ENCODE assay signal across 20 cellular contexts in genomic region chr2:2574401-2575184, GRCh38.
A peak's percentile ranks its signal among the peaks of the same experiment; 100 is the strongest.
DNase-seq lines count a peak whose midpoint lies in the region; ATAC-seq and TF ChIP-seq lines count a peak whose summit lies in the region.
"Had no signal": no experiment of that assay in that cellular context is flagged by ENCODE, and none has a peak within 500 bp of the region (broad histone marks: within the 10 kb centered on the region; RNA-seq: fewer than 3 reads in every experiment).

No MANE protein-coding gene starts in this region.

- no peak overlapping the region for H3K18ac ChIP-seq in mesendoderm (ENCODE audit: low read length)

- H3K56ac ChIP-seq in mesendoderm (ENCODE audit: low read length): no peak overlapping the region

- H3K79me1 ChIP-seq in mesendoderm (ENCODE audit: low read length): no peaks in the 10 kb centered on the region

- H3K36me3 Mint-ChIP-seq in activated T-cell treated with anti-CD3 and anti-CD28 coated beads, Interleukin-2, amount 50 U/mL, for 24 hours (ENCODE audit: low read depth): no peaks in the 10 kb centered on the region
- no peaks in the 10 kb centered on the region for H3K36me3 Mint-ChIP-seq in activated T-cell treated with anti-CD3 and anti-CD28 coated beads, Interleukin-2, amount 50 U/mL, for 72 hours (ENCODE audit: insufficient read depth in 2 of 2)
- no peaks in the 10 kb centered on the region for H3K36me3 Mint-ChIP-seq in T-helper 2 cell treated with Interferon-gamma antibody and Interleukin-4, amounts not matched to agents 5 μg/mL and 100 μg/mL, for 36 hours (ENCODE audit: low read depth)
- H3K36me3 Mint-ChIP-seq: IgD-negative memory B cell had no signal

- no peak overlapping the region for H3K4me2 ChIP-seq in mesendoderm (ENCODE audit: low read length)
- H3K4me2 ChIP-seq: KMS-11 had no signal

- peak overlapping the region; percentile 24 for H3K23ac ChIP-seq in mesendoderm (ENCODE audit: low read length)

- H3K9me3 Mint-ChIP-seq in activated T-cell treated with anti-CD3 and anti-CD28 coated beads, Interleukin-2, amount 50 U/mL, for 24 hours: no peaks in the 10 kb centered on the region
- H3K9me3 Mint-ChIP-seq in activated T-cell treated with anti-CD3 and anti-CD28 coated beads, Interleukin-2, amount 50 U/mL, for 72 hours: no peaks in the 10 kb centered on the region
- no peaks in the 10 kb centered on the region for H3K9me3 Mint-ChIP-seq in T-helper 2 cell treated with Interferon-gamma antibody and Interleukin-4, amounts not matched to agents 5 μg/mL and 100 μg/mL, for 36 hours
- H3K9me3 Mint-ChIP-seq: IgD-negative memory B cell had no signal

- no peak overlapping the region for H3K4me3 Mint-ChIP-seq in activated T-cell treated with anti-CD3 and anti-CD28 coated beads, Interleukin-2, amount 50 U/mL, for 24 hours
- H3K4me3 Mint-ChIP-seq in activated T-cell treated with anti-CD3 and anti-CD28 coated beads, Interleukin-2, amount 50 U/mL, for 72 hours: no peak overlapping the region
- H3K4me3 Mint-ChIP-seq in T-helper 2 cell treated with Interferon-gamma antibody and Interleukin-4, amounts not matched to agents 5 μg/mL and 100 μg/mL, for 36 hours: no peak overlapping the region
- H3K4me3 Mint-ChIP-seq: IgD-negative memory B cell had no signal

- H3K79me2 ChIP-seq in mesendoderm (ENCODE audit: control insufficient read depth, insufficient read depth, low read length): no peaks in the 10 kb centered on the region

- no peak overlapping the region for H2BK15ac ChIP-seq in mesendoderm (replicated peaks; ENCODE audit: low read depth)

- H2AK5ac ChIP-seq in mesendoderm (ENCODE audit: low read length): no peak overlapping the region

- H2BK5ac ChIP-seq in mesendoderm (ENCODE audit: low read length): no peak overlapping the region

- TF ChIP-seq CTCF in coronary artery (IDR thresholded peaks at IDR 0.05) (no peak), stomach (IDR thresholded peaks at IDR 0.05) (no peak)

- H3K9ac ChIP-seq in mesendoderm (ENCODE audit: low read length): no peak overlapping the region
- H3K9ac ChIP-seq: KMS-11 had no signal

- peak; percentile 15 for DNase-seq in activated T-cell treated with anti-CD3 and anti-CD28 coated beads, Interleukin-2, amount 50 U/mL, for 24 hours
- no peak for DNase-seq in activated T-cell treated with anti-CD3 and anti-CD28 coated beads, Interleukin-2, amount 50 U/mL, for 72 hours
- peak; percentile 54 for DNase-seq in coronary artery (ENCODE audit: low spot score)
- DNase-seq in mesendoderm: no peak
- DNase-seq in stomach: peak; percentile 16
- no peak for DNase-seq in HuH-7.5 (ENCODE audit: low spot score)
- DNase-seq in T-helper 2 cell treated with Interferon-gamma antibody and Interleukin-4, amounts not matched to agents 5 μg/mL and 100 μg/mL, for 36 hours (ENCODE audit: low spot score): no peak
- DNase-seq: Calu3, DMS153, DND-41, MM.1S, NCI-H2029, NCI-H2227 treated with DMSO at 0.1 percent for 48 hours, NCI-H510A, NCI-H69, Right ventricle myocardium superior, RPMI8226 had no signal

- H4K5ac ChIP-seq in mesendoderm (ENCODE audit: low read length): no peak overlapping the region

- H3K36me3 ChIP-seq in mesendoderm (ENCODE audit: control insufficient read depth, insufficient read depth, low read length): no peaks in the 10 kb centered on the region
- no peaks in the 10 kb centered on the region for H3K36me3 ChIP-seq in stomach

- no CpG with 5 or more reads among the region's 16 CpGs for WGBS in mesendoderm (ENCODE audit: extremely low coverage, insufficient coverage, low lambda C conversion rate)
- WGBS in stomach, 5 donors: 72 to 82% (median 76%) methylated on average over 7 to 15 of the region's 16 CpGs

- H3K27me3 ChIP-seq in mesendoderm (ENCODE audit: insufficient read depth, low read length, poor library complexity): no peaks in the 10 kb centered on the region
- H3K27me3 ChIP-seq in stomach: no peaks in the 10 kb centered on the region

- H3K9me3 ChIP-seq in stomach: no peaks in the 10 kb centered on the region

- H2BK120ac ChIP-seq in mesendoderm (ENCODE audit: low read depth, low read length): no peak overlapping the region

- H3K4ac ChIP-seq in mesendoderm (ENCODE audit: low read depth, low read length): no peak overlapping the region

- H3K4me1 Mint-ChIP-seq in activated T-cell treated with anti-CD3 and anti-CD28 coated beads, Interleukin-2, amount 50 U/mL, for 24 hours (ENCODE audit: low read depth): no peaks in the 10 kb centered on the region
- H3K4me1 Mint-ChIP-seq in activated T-cell treated with anti-CD3 and anti-CD28 coated beads, Interleukin-2, amount 50 U/mL, for 72 hours (ENCODE audit: low read depth): no peaks in the 10 kb centered on the region
- no peaks in the 10 kb centered on the region for H3K4me1 Mint-ChIP-seq in T-helper 2 cell treated with Interferon-gamma antibody and Interleukin-4, amounts not matched to agents 5 μg/mL and 100 μg/mL, for 36 hours (ENCODE audit: low read depth)
- H3K4me1 Mint-ChIP-seq: IgD-negative memory B cell had no signal

- no peak for ATAC-seq in activated T-cell treated with anti-CD3 and anti-CD28 coated beads, Interleukin-2, amount 50 U/mL, for 72 hours (replicated peaks in 1 of 2)
- ATAC-seq: HCT116 had no signal

- no peak for TF ChIP-seq EP300 in stomach (IDR thresholded peaks at IDR 0.05)

- intact Hi-C loops in stomach (cut with DNase I; ENCODE audit: low total_unique reads): no loop called here

- no peak overlapping the region for H3K27ac Mint-ChIP-seq in activated T-cell treated with anti-CD3 and anti-CD28 coated beads, Interleukin-2, amount 50 U/mL, for 24 hours
- no peak overlapping the region for H3K27ac Mint-ChIP-seq in activated T-cell treated with anti-CD3 and anti-CD28 coated beads, Interleukin-2, amount 50 U/mL, for 72 hours
- no peak overlapping the region for H3K27ac Mint-ChIP-seq in T-helper 2 cell treated with Interferon-gamma antibody and Interleukin-4, amounts not matched to agents 5 μg/mL and 100 μg/mL, for 36 hours
- H3K27ac Mint-ChIP-seq: IgD-negative memory B cell had no signal

- H3K4me3 ChIP-seq in coronary artery (no peak overlapping the region), mesendoderm (ENCODE audit: low read length) (no peak overlapping the region), stomach (no peak overlapping the region)

- TF ChIP-seq POLR2A in stomach (IDR thresholded peaks at IDR 0.05): no peak

- no peaks in the 10 kb centered on the region for H3K27me3 Mint-ChIP-seq in activated T-cell treated with anti-CD3 and anti-CD28 coated beads, Interleukin-2, amount 50 U/mL, for 24 hours
- no peaks in the 10 kb centered on the region for H3K27me3 Mint-ChIP-seq in activated T-cell treated with anti-CD3 and anti-CD28 coated beads, Interleukin-2, amount 50 U/mL, for 72 hours (ENCODE audit: low read depth)
- no peaks in the 10 kb centered on the region for H3K27me3 Mint-ChIP-seq in T-helper 2 cell treated with Interferon-gamma antibody and Interleukin-4, amounts not matched to agents 5 μg/mL and 100 μg/mL, for 36 hours (ENCODE audit: low read depth)
- H3K27me3 Mint-ChIP-seq: IgD-negative memory B cell had no signal

- H4K8ac ChIP-seq in mesendoderm (ENCODE audit: low read depth, low read length): no peak overlapping the region

- no peak overlapping the region for H3K27ac ChIP-seq in coronary artery
- H3K27ac ChIP-seq in mesendoderm (ENCODE audit: low read depth, low read length): no peak overlapping the region
- H3K27ac ChIP-seq in stomach: no peak overlapping the region
- H3K27ac ChIP-seq: KMS-11 had no signal

- H3K4me1 ChIP-seq in mesendoderm (ENCODE audit: control insufficient read depth, low read depth, low read length) (no peaks in the 10 kb centered on the region), stomach (peaks cover 0 to 7% (median 0%) of the 10 kb centered on the region in 4 donors)

Comparison
In these comparisons a context has a peak if more than half of its experiments do, and no peak if none do; other contexts are left out.
1. DNase-seq: peak in activated T-cell treated with anti-CD3 and anti-CD28 coated beads, Interleukin-2, amount 50 U/mL, for 24 hours (single experiment), coronary artery (single experiment) and stomach (single experiment); none in activated T-cell treated with anti-CD3 and anti-CD28 coated beads, Interleukin-2, amount 50 U/mL, for 72 hours (0 of 2), mesendoderm (single experiment), HuH-7.5 (single experiment) and T-helper 2 cell treated with Interferon-gamma antibody and Interleukin-4, amounts not matched to agents 5 μg/mL and 100 μg/mL, for 36 hours (single experiment).